ENCODE assay signal across 20 cellular contexts in genomic region chr7:106128846-106129245, GRCh38.
"Had no signal": no experiment of that assay in that cellular context is flagged by ENCODE, and none has a peak within 500 bp of the region (broad histone marks: within the 10 kb centered on the region; RNA-seq: fewer than 3 reads in every experiment).

No MANE protein-coding gene starts in this region.

- H3K27ac Mint-ChIP-seq: nephron progenitor cell; stimulated activated naive B cell treated with anti-CD40 and anti-IgM and Interleukin-4, amounts not matched to agents 10 μg/mL and 1 μg/mL and 100 μg/mL, for 72 hours; stimulated activated naive CD8-positive, alpha-beta T cell treated with anti-CD3 and anti-CD28 coated beads, Interleukin-15, amount 100 ng/mL, for 72 hours had no signal

- H3K79me2 ChIP-seq: parathyroid adenoma had no signal

- H3K9ac ChIP-seq: parathyroid adenoma had no signal

- H3K36me3 Mint-ChIP-seq: naive thymus-derived CD4-positive, alpha-beta T cell; stimulated activated naive B cell treated with anti-CD40 and anti-IgM and Interleukin-4, amounts not matched to agents 10 μg/mL and 1 μg/mL and 100 μg/mL, for 72 hours had no signal

- H3K9me3 ChIP-seq: colonic mucosa, esophagus squamous epithelium, gastroesophageal sphincter, psoas muscle had no signal

- H2AFZ ChIP-seq: parathyroid adenoma had no signal

- H3K9me3 Mint-ChIP-seq: naive thymus-derived CD4-positive, alpha-beta T cell; nephron progenitor cell; stimulated activated naive B cell treated with anti-CD40 and anti-IgM and Interleukin-4, amounts not matched to agents 10 μg/mL and 1 μg/mL and 100 μg/mL, for 72 hours; stimulated activated naive CD8-positive, alpha-beta T cell treated with anti-CD3 and anti-CD28 coated beads, Interleukin-15, amount 100 ng/mL, for 72 hours had no signal

- H3K4me3 Mint-ChIP-seq: nephron progenitor cell; stimulated activated naive B cell treated with anti-CD40 and anti-IgM and Interleukin-4, amounts not matched to agents 10 μg/mL and 1 μg/mL and 100 μg/mL, for 72 hours; stimulated activated naive CD8-positive, alpha-beta T cell treated with anti-CD3 and anti-CD28 coated beads, Interleukin-15, amount 100 ng/mL, for 72 hours had no signal

- H3K36me3 ChIP-seq: colonic mucosa, esophagus squamous epithelium, gastroesophageal sphincter had no signal

- ATAC-seq: gastroesophageal sphincter; naive thymus-derived CD4-positive, alpha-beta T cell; psoas muscle; sciatic nerve; stimulated activated naive B cell treated with anti-CD40 and anti-IgM and Interleukin-4, amounts not matched to agents 10 μg/mL and 1 μg/mL and 100 μg/mL, for 72 hours; stimulated activated naive CD8-positive, alpha-beta T cell treated with anti-CD3 and anti-CD28 coated beads, Interleukin-15, amount 100 ng/mL, for 72 hours had no signal

- H3K27me3 Mint-ChIP-seq: stimulated activated naive B cell treated with anti-CD40 and anti-IgM and Interleukin-4, amounts not matched to agents 10 μg/mL and 1 μg/mL and 100 μg/mL, for 72 hours had no signal

- H3K27ac ChIP-seq: colonic mucosa, esophagus squamous epithelium, gastroesophageal sphincter, parathyroid adenoma, psoas muscle, skin epidermis had no signal

- H3K27me3 ChIP-seq: colonic mucosa, esophagus squamous epithelium, gastroesophageal sphincter had no signal

- DNase-seq: colonic mucosa; dermis blood vessel endothelial cell; esophagus squamous epithelium; foreskin fibroblast; glutamatergic neuron; left ventricle myocardium superior; midbrain; naive thymus-derived CD4-positive, alpha-beta T cell; nephron progenitor cell; psoas muscle; retina; stimulated activated CD4-positive, alpha-beta T cell treated with anti-CD3 and anti-CD28 coated beads, Interleukin-2, amount 100 ng/mL, for 24 hours; stimulated activated CD4-positive, alpha-beta T cell treated with anti-CD3 and anti-CD28 coated beads, Interleukin-4, amount 100 ng/mL, for 4 hours; stimulated activated naive B cell treated with anti-CD40 and anti-IgM and Interleukin-4, amounts not matched to agents 10 μg/mL and 1 μg/mL and 100 μg/mL, for 72 hours; stimulated activated naive CD8-positive, alpha-beta T cell treated with anti-CD3 and anti-CD28 coated beads, Interleukin-15, amount 100 ng/mL, for 72 hours had no signal

- H3K4me3 ChIP-seq: colonic mucosa, esophagus squamous epithelium, gastroesophageal sphincter, lung, psoas muscle, skin epidermis had no signal

- H3K4me1 ChIP-seq: colonic mucosa, parathyroid adenoma had no signal
